In the genomic region with DNA sequence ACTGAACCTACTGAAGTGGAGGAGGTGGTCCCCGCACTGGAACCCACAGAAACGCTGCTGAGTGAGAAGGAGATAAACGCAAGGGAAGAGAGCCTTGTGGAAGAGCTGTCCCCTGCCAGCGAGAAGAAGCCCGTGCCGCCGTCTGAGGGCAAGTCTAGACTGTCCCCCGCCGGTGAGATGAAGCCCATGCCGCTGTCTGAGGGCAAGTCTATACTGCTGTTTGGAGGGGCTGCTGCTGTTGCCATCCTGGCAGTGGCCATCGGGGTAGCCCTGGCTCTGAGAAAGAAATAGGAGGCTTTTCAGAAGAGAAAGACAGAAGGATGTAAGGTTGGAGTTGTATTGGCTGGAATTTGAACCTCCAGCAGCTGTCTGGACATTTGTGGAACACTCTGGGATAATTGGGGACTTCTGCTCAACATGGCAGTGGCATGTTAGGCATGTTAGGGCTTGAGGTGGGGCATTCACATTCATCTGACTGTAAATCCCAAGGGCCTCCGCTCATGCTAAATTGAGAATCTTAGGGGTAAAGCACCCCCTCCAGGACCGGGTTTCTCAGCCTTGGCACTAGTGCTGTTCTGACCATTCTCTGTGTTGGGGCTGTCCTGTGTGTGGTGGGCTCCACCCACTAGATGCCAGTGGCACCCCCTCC, we compare ENCODE assay signal across 1 cellular context.
TF ChIP-seq lines count a peak whose summit lies in the region.

No MANE protein-coding gene starts in this region.

TF ChIP-seq in WTC11, 78 proteins besides CTCF, POLR2A, EP300 and RAD21 (continued from another document):
- no peak for TF ChIP-seq ZNF532 (CRISPR knock-in tag; IDR thresholded peaks at IDR 0.05; ENCODE audit: borderline replicate concordance)
- TF ChIP-seq KAT7 (CRISPR knock-in tag; IDR thresholded peaks at IDR 0.05; ENCODE audit: borderline replicate concordance) = no peak
- TF ChIP-seq ZNF281 (CRISPR knock-in tag; IDR thresholded peaks at IDR 0.05) = no peak
- TF ChIP-seq TP53 (CRISPR knock-in tag; IDR thresholded peaks at IDR 0.05) = no peak
- TF ChIP-seq MXD4 (CRISPR knock-in tag; IDR thresholded peaks at IDR 0.05; ENCODE audit: borderline replicate concordance) = no peak
- TF ChIP-seq, protein P1, sequence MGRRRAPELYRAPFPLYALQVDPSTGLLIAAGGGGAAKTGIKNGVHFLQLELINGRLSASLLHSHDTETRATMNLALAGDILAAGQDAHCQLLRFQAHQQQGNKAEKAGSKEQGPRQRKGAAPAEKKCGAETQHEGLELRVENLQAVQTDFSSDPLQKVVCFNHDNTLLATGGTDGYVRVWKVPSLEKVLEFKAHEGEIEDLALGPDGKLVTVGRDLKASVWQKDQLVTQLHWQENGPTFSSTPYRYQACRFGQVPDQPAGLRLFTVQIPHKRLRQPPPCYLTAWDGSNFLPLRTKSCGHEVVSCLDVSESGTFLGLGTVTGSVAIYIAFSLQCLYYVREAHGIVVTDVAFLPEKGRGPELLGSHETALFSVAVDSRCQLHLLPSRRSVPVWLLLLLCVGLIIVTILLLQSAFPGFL (CRISPR knock-in tag; IDR thresholded peaks at IDR 0.05; ENCODE audit: borderline replicate concordance) = no peak
- TF ChIP-seq, protein P2, sequence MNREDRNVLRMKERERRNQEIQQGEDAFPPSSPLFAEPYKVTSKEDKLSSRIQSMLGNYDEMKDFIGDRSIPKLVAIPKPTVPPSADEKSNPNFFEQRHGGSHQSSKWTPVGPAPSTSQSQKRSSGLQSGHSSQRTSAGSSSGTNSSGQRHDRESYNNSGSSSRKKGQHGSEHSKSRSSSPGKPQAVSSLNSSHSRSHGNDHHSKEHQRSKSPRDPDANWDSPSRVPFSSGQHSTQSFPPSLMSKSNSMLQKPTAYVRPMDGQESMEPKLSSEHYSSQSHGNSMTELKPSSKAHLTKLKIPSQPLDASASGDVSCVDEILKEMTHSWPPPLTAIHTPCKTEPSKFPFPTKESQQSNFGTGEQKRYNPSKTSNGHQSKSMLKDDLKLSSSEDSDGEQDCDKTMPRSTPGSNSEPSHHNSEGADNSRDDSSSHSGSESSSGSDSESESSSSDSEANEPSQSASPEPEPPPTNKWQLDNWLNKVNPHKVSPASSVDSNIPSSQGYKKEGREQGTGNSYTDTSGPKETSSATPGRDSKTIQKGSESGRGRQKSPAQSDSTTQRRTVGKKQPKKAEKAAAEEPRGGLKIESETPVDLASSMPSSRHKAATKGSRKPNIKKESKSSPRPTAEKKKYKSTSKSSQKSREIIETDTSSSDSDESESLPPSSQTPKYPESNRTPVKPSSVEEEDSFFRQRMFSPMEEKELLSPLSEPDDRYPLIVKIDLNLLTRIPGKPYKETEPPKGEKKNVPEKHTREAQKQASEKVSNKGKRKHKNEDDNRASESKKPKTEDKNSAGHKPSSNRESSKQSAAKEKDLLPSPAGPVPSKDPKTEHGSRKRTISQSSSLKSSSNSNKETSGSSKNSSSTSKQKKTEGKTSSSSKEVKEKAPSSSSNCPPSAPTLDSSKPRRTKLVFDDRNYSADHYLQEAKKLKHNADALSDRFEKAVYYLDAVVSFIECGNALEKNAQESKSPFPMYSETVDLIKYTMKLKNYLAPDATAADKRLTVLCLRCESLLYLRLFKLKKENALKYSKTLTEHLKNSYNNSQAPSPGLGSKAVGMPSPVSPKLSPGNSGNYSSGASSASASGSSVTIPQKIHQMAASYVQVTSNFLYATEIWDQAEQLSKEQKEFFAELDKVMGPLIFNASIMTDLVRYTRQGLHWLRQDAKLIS (CRISPR knock-in tag; IDR thresholded peaks at IDR 0.05; ENCODE audit: borderline replicate concordance) = no peak
- TF ChIP-seq, protein P3, sequence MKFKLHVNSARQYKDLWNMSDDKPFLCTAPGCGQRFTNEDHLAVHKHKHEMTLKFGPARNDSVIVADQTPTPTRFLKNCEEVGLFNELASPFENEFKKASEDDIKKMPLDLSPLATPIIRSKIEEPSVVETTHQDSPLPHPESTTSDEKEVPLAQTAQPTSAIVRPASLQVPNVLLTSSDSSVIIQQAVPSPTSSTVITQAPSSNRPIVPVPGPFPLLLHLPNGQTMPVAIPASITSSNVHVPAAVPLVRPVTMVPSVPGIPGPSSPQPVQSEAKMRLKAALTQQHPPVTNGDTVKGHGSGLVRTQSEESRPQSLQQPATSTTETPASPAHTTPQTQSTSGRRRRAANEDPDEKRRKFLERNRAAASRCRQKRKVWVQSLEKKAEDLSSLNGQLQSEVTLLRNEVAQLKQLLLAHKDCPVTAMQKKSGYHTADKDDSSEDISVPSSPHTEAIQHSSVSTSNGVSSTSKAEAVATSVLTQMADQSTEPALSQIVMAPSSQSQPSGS (CRISPR knock-in tag; IDR thresholded peaks at IDR 0.05; ENCODE audit: borderline replicate concordance, low read depth) = no peak
- TF ChIP-seq EMX1 (CRISPR knock-in tag; IDR thresholded peaks at IDR 0.05) = no peak
- TF ChIP-seq AR (CRISPR knock-in tag; IDR thresholded peaks at IDR 0.05) = no peak
